ENCODE assay signal across 24 cellular contexts in the genomic region with DNA sequence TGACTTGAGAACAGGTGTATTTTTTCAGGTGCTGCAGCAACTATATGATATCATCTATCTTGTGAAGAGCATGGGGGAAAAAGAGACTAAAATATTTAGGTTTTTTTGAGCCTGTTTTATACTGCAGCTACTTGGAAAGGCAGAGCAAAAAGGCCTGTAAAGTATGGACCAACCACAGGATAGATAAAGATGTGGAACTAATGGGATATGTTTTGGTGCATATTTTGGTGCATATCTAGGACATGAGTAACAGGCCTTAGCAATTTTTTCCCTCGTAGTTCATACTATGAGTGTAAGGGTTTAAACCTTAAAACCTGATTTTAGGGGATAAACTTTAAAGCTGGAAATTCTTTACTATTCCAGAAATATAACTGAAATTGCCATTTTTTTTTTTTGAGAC. TPM values are rescaled to one million over a fixed set of nuclear protein-coding genes. Genes with fewer than 3 reads are reported as not detected.
DNase-seq lines count a peak whose midpoint lies in the region; ATAC-seq, FAIRE-seq and TF ChIP-seq lines count a peak whose summit lies in the region.
"Had no signal": no experiment of that assay in that cellular context is flagged by ENCODE, and none has a peak within 500 bp of the region (broad histone marks: within the 10 kb centered on the region; RNA-seq: fewer than 3 reads in every experiment).

No MANE protein-coding gene starts in this region.

- H3K4me3 Mint-ChIP-seq in stimulated activated naive B cell treated with anti-CD40 and anti-IgM and Interleukin-4, amounts not matched to agents 10 μg/mL and 1 μg/mL and 100 μg/mL, for 72 hours: no peak overlapping the region
- H3K4me3 Mint-ChIP-seq in natural killer cell: no peak overlapping the region
- H3K4me3 Mint-ChIP-seq: CD8-positive, alpha-beta memory T cell had no signal

- H3K4me1 ChIP-seq in A673 (ENCODE audit: insufficient read depth, low read length, poor library complexity, severe bottlenecking) (peaks cover 9% of the 10 kb centered on the region), ascending aorta (peaks cover 0 to 8% of the 10 kb centered on the region in 2 donors)
- H3K4me1 ChIP-seq: adrenal gland, colonic mucosa, SJSA1, upper lobe of right lung had no signal

- no peak for ATAC-seq in stimulated activated naive B cell treated with anti-CD40 and anti-IgM and Interleukin-4, amounts not matched to agents 10 μg/mL and 1 μg/mL and 100 μg/mL, for 72 hours (replicated peaks)
- ATAC-seq in natural killer cell (no peak), GM18870 (IDR thresholded peaks at IDR 0.05; ENCODE audit: unreplicated experiment) (no peak)
- ATAC-seq: HepG2, upper lobe of right lung had no signal

- H3K27me3 Mint-ChIP-seq in stimulated activated naive B cell treated with anti-CD40 and anti-IgM and Interleukin-4, amounts not matched to agents 10 μg/mL and 1 μg/mL and 100 μg/mL, for 72 hours: peaks cover 0 to 4% of the 10 kb centered on the region in 2 donors
- H3K27me3 Mint-ChIP-seq in natural killer cell (ENCODE audit: low read depth in 2 of 2): peaks cover 0 to 14% of the 10 kb centered on the region in 2 donors

- POLR2A ChIA-PET in A673 (lab: Charles Lee; ENCODE audit: low non-redundant PET): no interaction called here

- DNase-seq in A673 (ENCODE audit: low spot score) (peak; percentile 44), H54 (ENCODE audit: insufficient read length, low spot score) (peak; percentile 45), ascending aorta (ENCODE audit: low spot score in 2 of 2) (no peak), fibroblast of the conjunctiva (ENCODE audit: low read depth) (peak; percentile 4), natural killer cell (no peak), DMS53 treated with DMSO at 0.1 percent for 48 hours (lab: John Stamatoyannopoulos, UW; ENCODE audit: unreplicated experiment) (no peak)
- DNase-seq in stimulated activated naive B cell treated with anti-CD40 and anti-IgM and Interleukin-4, amounts not matched to agents 10 μg/mL and 1 μg/mL and 100 μg/mL, for 72 hours: no peak
- DNase-seq: activated CD4-positive, CD25-positive, alpha-beta regulatory T cell; adrenal gland; CD8-positive, alpha-beta memory T cell; colonic mucosa; hippocampal formation; kidney glomerular epithelial cell; NCI-H2081 treated with DMSO at 0.1 percent for 48 hours; NCI-H524 treated with DMSO at 0.1 percent for 48 hours; stimulated activated CD4-positive, alpha-beta T cell treated with anti-CD3 and anti-CD28 coated beads, Interleukin-15, amount 100 ng/mL, for 24 hours; stimulated activated naive CD4-positive, alpha-beta T cell; upper lobe of right lung had no signal

- H3K9me3 Mint-ChIP-seq in stimulated activated naive B cell treated with anti-CD40 and anti-IgM and Interleukin-4, amounts not matched to agents 10 μg/mL and 1 μg/mL and 100 μg/mL, for 72 hours: no peaks in the 10 kb centered on the region
- H3K9me3 Mint-ChIP-seq in natural killer cell: no peaks in the 10 kb centered on the region
- H3K9me3 Mint-ChIP-seq: activated T-helper 2 cell treated with anti-CD3 and anti-CD28 coated beads, Interferon-gamma antibody, Interleukin-2, Interleukin-4, amounts not matched to agents 10 μg/mL and 5 μg/mL and 100 μg/mL, durations not matched to agents 14 hours and 24 hours and 36 hours; CD8-positive, alpha-beta memory T cell had no signal

- CTCF ChIA-PET in A673 (lab: Charles Lee): no interaction called here

- FAIRE-seq in H54 (lab: Jason Lieb, UNC): peak; percentile 72
- FAIRE-seq: HepG2 had no signal

- TF ChIP-seq CTCF in A673 (conservative IDR thresholded peaks at IDR 0.05; ENCODE audit: low read depth, low read length) (no peak), ascending aorta (IDR thresholded peaks at IDR 0.05) (no peak), natural killer cell (IDR thresholded peaks at IDR 0.05) (no peak)

- H3K36me3 ChIP-seq in A673 (ENCODE audit: insufficient read depth, low read length, poor library complexity, severe bottlenecking) (no peaks in the 10 kb centered on the region), ascending aorta (no peaks in the 10 kb centered on the region)
- H3K36me3 ChIP-seq: adrenal gland, colonic mucosa, SJSA1, upper lobe of right lung had no signal

- BruUV-seq in A673 (replicated peaks; lab: Mats Ljungman, UMichigan): no TSS peak

- peaks cover 2 to 4% of the 10 kb centered on the region in 2 donors for H3K4me1 Mint-ChIP-seq in stimulated activated naive B cell treated with anti-CD40 and anti-IgM and Interleukin-4, amounts not matched to agents 10 μg/mL and 1 μg/mL and 100 μg/mL, for 72 hours
- H3K4me1 Mint-ChIP-seq in natural killer cell: no peaks in the 10 kb centered on the region
- H3K4me1 Mint-ChIP-seq: CD8-positive, alpha-beta memory T cell had no signal

- H3K4me3 ChIP-seq in A673 (ENCODE audit: low read depth, low read length, poor library complexity, severe bottlenecking) (no peak overlapping the region), ascending aorta (no peak overlapping the region)
- H3K4me3 ChIP-seq: adrenal gland, colonic mucosa, SJSA1, upper lobe of right lung had no signal

- intact Hi-C loops in A673 (cut with micrococcal nuclease; ENCODE audit: unreplicated experiment) (no loop called here), ascending aorta (cut with DNase I) (no loop called here), natural killer cell (cut with micrococcal nuclease) (no loop called here)

- no peaks in the 10 kb centered on the region for H3K36me3 Mint-ChIP-seq in stimulated activated naive B cell treated with anti-CD40 and anti-IgM and Interleukin-4, amounts not matched to agents 10 μg/mL and 1 μg/mL and 100 μg/mL, for 72 hours
- H3K36me3 Mint-ChIP-seq in natural killer cell: no peaks in the 10 kb centered on the region

- no peaks in the 10 kb centered on the region for H3K9me3 ChIP-seq in A673 (ENCODE audit: low read depth, low read length, poor library complexity, severe bottlenecking)
- H3K9me3 ChIP-seq in ascending aorta: no peaks in the 10 kb centered on the region
- H3K9me3 ChIP-seq: adrenal gland, colonic mucosa, SJSA1, upper lobe of right lung had no signal

- H3K27me3 ChIP-seq in A673 (replicated peaks; ENCODE audit: insufficient read depth, low read depth, low read length, poor library complexity): no peaks in the 10 kb centered on the region
- H3K27me3 ChIP-seq in ascending aorta: no peaks in the 10 kb centered on the region
- H3K27me3 ChIP-seq: colonic mucosa, upper lobe of right lung had no signal

- no peak for TF ChIP-seq POLR2A in H54 (IDR thresholded peaks at IDR 0.05; ENCODE audit: low read depth, low read length)

- no peak overlapping the region for H3K27ac ChIP-seq in A673 (ENCODE audit: low read depth, low read length, poor library complexity, severe bottlenecking)
- peak overlapping the region; percentile 43 to 64 for H3K27ac ChIP-seq in ascending aorta
- H3K27ac ChIP-seq: 22Rv1, adrenal gland, colonic mucosa, SJSA1, upper lobe of right lung had no signal

- no peak overlapping the region for H3K27ac Mint-ChIP-seq in stimulated activated naive B cell treated with anti-CD40 and anti-IgM and Interleukin-4, amounts not matched to agents 10 μg/mL and 1 μg/mL and 100 μg/mL, for 72 hours
- no peak overlapping the region for H3K27ac Mint-ChIP-seq in natural killer cell
- H3K27ac Mint-ChIP-seq: activated T-helper 2 cell treated with anti-CD3 and anti-CD28 coated beads, Interferon-gamma antibody, Interleukin-2, Interleukin-4, amounts not matched to agents 10 μg/mL and 5 μg/mL and 100 μg/mL, durations not matched to agents 14 hours and 24 hours and 36 hours; CD8-positive, alpha-beta memory T cell had no signal

RNA-seq across cellular contexts. Expression of gene GTSF1, which starts 6.0 kb away (rescaled TPM):
- not detected in 2 replicates for total RNA-seq in A673 (2021)
- not detected for total RNA-seq in ascending aorta
- total RNA-seq in natural killer cell: 1 to 10 TPM; 3.2 to 4.2 (median 4.0) TPM
- total RNA-seq: HepG2, SJSA1 had no signal

RNA-seq across cellular contexts. Expression of gene NCKAP1L, which starts 18.1 kb away (rescaled TPM):
- total RNA-seq in A673 (2021) (250 and 279 TPM in 2 replicates), ascending aorta (5.4 TPM), natural killer cell (100 to 1,000 TPM; 230 to 257 (median 236) TPM)
- total RNA-seq: HepG2, renal cortical epithelial cell, SJSA1 had no signal

Comparison
In these comparisons a context has a peak if more than half of its experiments do, and no peak if none do; other contexts are left out.
1. DNase-seq: peak in A673 (single experiment), H54 (single experiment) and fibroblast of the conjunctiva (single experiment); none in ascending aorta (0 of 2), stimulated activated naive B cell treated with anti-CD40 and anti-IgM and Interleukin-4, amounts not matched to agents 10 μg/mL and 1 μg/mL and 100 μg/mL, for 72 hours (single experiment), natural killer cell (single experiment) and DMS53 treated with DMSO at 0.1 percent for 48 hours (single experiment).
2. RNA of gene NCKAP1L, which starts 18.1 kb away (total RNA-seq): 250 to 279 TPM in A673 and 230 to 257 TPM in natural killer cell; 5.4 TPM in ascending aorta (single experiment); every median in the first group is over 10 times any median in the second.